ENCODE assay signal across 1 cellular context in the genomic region with DNA sequence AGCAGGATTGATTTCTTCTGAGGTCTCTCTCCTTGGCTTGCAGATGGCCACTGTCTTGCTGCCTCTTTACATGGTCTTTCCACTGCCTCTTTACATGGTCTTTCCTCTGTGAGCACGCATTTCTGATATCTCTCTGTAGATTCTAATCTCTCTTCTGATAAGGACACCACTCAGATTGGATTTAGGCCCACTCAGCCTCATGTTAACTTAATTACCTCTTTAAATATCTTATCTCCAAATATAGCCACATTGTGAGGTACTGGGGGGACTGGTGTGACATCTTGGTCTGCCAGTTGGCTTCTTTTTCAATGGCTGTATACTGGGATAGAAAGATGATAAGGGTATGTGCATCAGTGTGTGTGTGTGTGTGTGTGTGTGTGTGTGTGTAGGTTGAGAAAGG.
TF ChIP-seq lines count a peak whose summit lies in the region.

No MANE protein-coding gene starts in this region.

TF ChIP-seq in SK-N-SH treated with all-trans-retinoic acid at 6 μM for 48 hours, 23 proteins besides CTCF, POLR2A, EP300 and RAD21 (continued from another document):
- TF ChIP-seq, protein P1, sequence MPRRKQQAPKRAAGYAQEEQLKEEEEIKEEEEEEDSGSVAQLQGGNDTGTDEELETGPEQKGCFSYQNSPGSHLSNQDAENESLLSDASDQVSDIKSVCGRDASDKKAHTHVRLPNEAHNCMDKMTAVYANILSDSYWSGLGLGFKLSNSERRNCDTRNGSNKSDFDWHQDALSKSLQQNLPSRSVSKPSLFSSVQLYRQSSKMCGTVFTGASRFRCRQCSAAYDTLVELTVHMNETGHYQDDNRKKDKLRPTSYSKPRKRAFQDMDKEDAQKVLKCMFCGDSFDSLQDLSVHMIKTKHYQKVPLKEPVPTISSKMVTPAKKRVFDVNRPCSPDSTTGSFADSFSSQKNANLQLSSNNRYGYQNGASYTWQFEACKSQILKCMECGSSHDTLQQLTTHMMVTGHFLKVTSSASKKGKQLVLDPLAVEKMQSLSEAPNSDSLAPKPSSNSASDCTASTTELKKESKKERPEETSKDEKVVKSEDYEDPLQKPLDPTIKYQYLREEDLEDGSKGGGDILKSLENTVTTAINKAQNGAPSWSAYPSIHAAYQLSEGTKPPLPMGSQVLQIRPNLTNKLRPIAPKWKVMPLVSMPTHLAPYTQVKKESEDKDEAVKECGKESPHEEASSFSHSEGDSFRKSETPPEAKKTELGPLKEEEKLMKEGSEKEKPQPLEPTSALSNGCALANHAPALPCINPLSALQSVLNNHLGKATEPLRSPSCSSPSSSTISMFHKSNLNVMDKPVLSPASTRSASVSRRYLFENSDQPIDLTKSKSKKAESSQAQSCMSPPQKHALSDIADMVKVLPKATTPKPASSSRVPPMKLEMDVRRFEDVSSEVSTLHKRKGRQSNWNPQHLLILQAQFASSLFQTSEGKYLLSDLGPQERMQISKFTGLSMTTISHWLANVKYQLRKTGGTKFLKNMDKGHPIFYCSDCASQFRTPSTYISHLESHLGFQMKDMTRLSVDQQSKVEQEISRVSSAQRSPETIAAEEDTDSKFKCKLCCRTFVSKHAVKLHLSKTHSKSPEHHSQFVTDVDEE (CRISPR knock-in tag; IDR thresholded peaks at IDR 0.05): no peak
- TF ChIP-seq ZC3H10 (CRISPR knock-in tag; IDR thresholded peaks at IDR 0.05): no peak
- TF ChIP-seq, protein P2, sequence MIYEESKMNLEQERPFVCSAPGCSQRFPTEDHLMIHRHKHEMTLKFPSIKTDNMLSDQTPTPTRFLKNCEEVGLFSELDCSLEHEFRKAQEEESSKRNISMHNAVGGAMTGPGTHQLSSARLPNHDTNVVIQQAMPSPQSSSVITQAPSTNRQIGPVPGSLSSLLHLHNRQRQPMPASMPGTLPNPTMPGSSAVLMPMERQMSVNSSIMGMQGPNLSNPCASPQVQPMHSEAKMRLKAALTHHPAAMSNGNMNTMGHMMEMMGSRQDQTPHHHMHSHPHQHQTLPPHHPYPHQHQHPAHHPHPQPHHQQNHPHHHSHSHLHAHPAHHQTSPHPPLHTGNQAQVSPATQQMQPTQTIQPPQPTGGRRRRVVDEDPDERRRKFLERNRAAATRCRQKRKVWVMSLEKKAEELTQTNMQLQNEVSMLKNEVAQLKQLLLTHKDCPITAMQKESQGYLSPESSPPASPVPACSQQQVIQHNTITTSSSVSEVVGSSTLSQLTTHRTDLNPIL (CRISPR knock-in tag; IDR thresholded peaks at IDR 0.05; ENCODE audit: low read depth): no peak
